21 cellular contexts compared by ENCODE assay signal in genomic region chr9:112328545-112328944, GRCh38. TPM values are rescaled to one million over a fixed set of nuclear protein-coding genes. Genes with fewer than 3 reads are reported as not detected.
A peak's percentile ranks its signal among the peaks of the same experiment; 100 is the strongest.
DNase-seq lines count a peak whose midpoint lies in the region; ATAC-seq, FAIRE-seq and TF ChIP-seq lines count a peak whose summit lies in the region.
"Had no signal": no experiment of that assay in that cellular context is flagged by ENCODE, and none has a peak within 500 bp of the region (broad histone marks: within the 10 kb centered on the region; RNA-seq: fewer than 3 reads in every experiment).

No MANE protein-coding gene starts in this region.

- no peaks in the 10 kb centered on the region for H3K27me3 Mint-ChIP-seq in T-helper 2 cell treated with Interferon-gamma antibody and Interleukin-4, amounts not matched to agents 5 μg/mL and 100 μg/mL, for 36 hours (ENCODE audit: low read depth)
- H3K27me3 Mint-ChIP-seq in astrocyte (ENCODE audit: low read depth, unreplicated experiment) = no peaks in the 10 kb centered on the region

- no peaks in the 10 kb centered on the region for H3F3A ChIP-seq in OCI-LY1 (ENCODE audit: insufficient read depth, low read length)

- no peak overlapping the region for H3K4me3 ChIP-seq in OCI-LY1 (ENCODE audit: low read depth, low read length, poor library complexity, severe bottlenecking)
- no peak overlapping the region for H3K4me3 ChIP-seq in astrocyte (ENCODE audit: insufficient read depth, low read depth, low read length)
- no peak overlapping the region for H3K4me3 ChIP-seq in neutrophil (ENCODE audit: low read depth in 1 of 2, low read length in 1 of 2)
- H3K4me3 ChIP-seq: Peyer's patch, sigmoid colon, thyroid gland had no signal

- peak overlapping the region; percentile 36 for H3K4me3 Mint-ChIP-seq in T-helper 2 cell treated with Interferon-gamma antibody and Interleukin-4, amounts not matched to agents 5 μg/mL and 100 μg/mL, for 36 hours
- H3K4me3 Mint-ChIP-seq in astrocyte (ENCODE audit: unreplicated experiment) = peak overlapping the region; percentile 50

- H3K4me2 ChIP-seq in OCI-LY1 (ENCODE audit: low read length) (no peak overlapping the region; the same call in 1 of the 2 replicates), astrocyte (ENCODE audit: low read length) (no peak overlapping the region)

- no peak for ATAC-seq in GM21576 (IDR thresholded peaks at IDR 0.05; ENCODE audit: unreplicated experiment)

- H3K27me3 ChIP-seq in OCI-LY1 (ENCODE audit: insufficient read depth, low read length) = no peaks in the 10 kb centered on the region
- no peaks in the 10 kb centered on the region for H3K27me3 ChIP-seq in astrocyte (ENCODE audit: insufficient read depth, low read length)
- no peaks in the 10 kb centered on the region for H3K27me3 ChIP-seq in neutrophil
- H3K27me3 ChIP-seq: Peyer's patch, sigmoid colon, thyroid gland had no signal

- no peaks in the 10 kb centered on the region for H3K9me2 ChIP-seq in OCI-LY1 (ENCODE audit: low read depth, low read length)

- peaks cover 12% of the 10 kb centered on the region for H3K36me3 ChIP-seq in OCI-LY1 (ENCODE audit: insufficient read depth, low read length)
- H3K36me3 ChIP-seq in astrocyte (ENCODE audit: insufficient read depth, low read length) = no peaks in the 10 kb centered on the region
- H3K36me3 ChIP-seq in neutrophil = no peaks in the 10 kb centered on the region
- H3K36me3 ChIP-seq: Peyer's patch, sigmoid colon, thyroid gland had no signal

- H3K4me1 Mint-ChIP-seq in T-helper 2 cell treated with Interferon-gamma antibody and Interleukin-4, amounts not matched to agents 5 μg/mL and 100 μg/mL, for 36 hours (ENCODE audit: low read depth) = peaks cover 32% of the 10 kb centered on the region
- H3K4me1 Mint-ChIP-seq in astrocyte (ENCODE audit: low read depth, unreplicated experiment) = peaks cover 8% of the 10 kb centered on the region

- H2AFZ ChIP-seq in OCI-LY1 (ENCODE audit: low read length) (no peak overlapping the region), astrocyte (ENCODE audit: low read depth, low read length) (no peak overlapping the region)

- H3K79me2 ChIP-seq in OCI-LY1 (ENCODE audit: insufficient read depth, low read length) = peaks cover 91% of the 10 kb centered on the region
- peaks cover 93% of the 10 kb centered on the region for H3K79me2 ChIP-seq in astrocyte (ENCODE audit: insufficient read depth, low read length)

- H3K4me1 ChIP-seq in OCI-LY1 (ENCODE audit: insufficient read depth, low read length, severe bottlenecking) (peaks cover 69% of the 10 kb centered on the region), astrocyte (ENCODE audit: insufficient read depth, low read length) (no peaks in the 10 kb centered on the region), neutrophil (ENCODE audit: control insufficient read depth in 1 of 2, insufficient read depth in 1 of 2, low read depth in 1 of 2, low read length in 1 of 2) (peaks cover 63 to 68% of the 10 kb centered on the region in 2 experiments)

- peaks cover 11% of the 10 kb centered on the region for H3K9me3 Mint-ChIP-seq in T-helper 2 cell treated with Interferon-gamma antibody and Interleukin-4, amounts not matched to agents 5 μg/mL and 100 μg/mL, for 36 hours
- no peaks in the 10 kb centered on the region for H3K9me3 Mint-ChIP-seq in astrocyte (ENCODE audit: unreplicated experiment)

- H3K27ac ChIP-seq in OCI-LY1 (ENCODE audit: low read depth, low read length, poor library complexity, severe bottlenecking) (peak overlapping the region; percentile 8), astrocyte (ENCODE audit: low read depth, low read length) (no peak overlapping the region), neutrophil (peak overlapping the region; percentile 48)
- H3K27ac ChIP-seq: C4-2B, Peyer's patch, sigmoid colon had no signal

- H3K9ac ChIP-seq in OCI-LY1 (ENCODE audit: low read length) = no peak overlapping the region
- no peak overlapping the region for H3K9ac ChIP-seq in astrocyte (ENCODE audit: low read length)

- H3K27ac Mint-ChIP-seq in T-helper 2 cell treated with Interferon-gamma antibody and Interleukin-4, amounts not matched to agents 5 μg/mL and 100 μg/mL, for 36 hours = peak overlapping the region; percentile 52
- no peak overlapping the region for H3K27ac Mint-ChIP-seq in astrocyte (ENCODE audit: unreplicated experiment)

- H4K20me1 ChIP-seq in OCI-LY1 (ENCODE audit: insufficient read depth, low read length) (no peaks in the 10 kb centered on the region), astrocyte (ENCODE audit: insufficient read depth, low read length) (peaks cover 82% of the 10 kb centered on the region)

- no peaks in the 10 kb centered on the region for H3K9me3 ChIP-seq in OCI-LY1 (ENCODE audit: low read length)
- no peaks in the 10 kb centered on the region for H3K9me3 ChIP-seq in astrocyte (ENCODE audit: insufficient read depth, low read depth, low read length)
- no peaks in the 10 kb centered on the region for H3K9me3 ChIP-seq in neutrophil
- H3K9me3 ChIP-seq: Peyer's patch, sigmoid colon, thyroid gland had no signal

- TF ChIP-seq CTCF in OCI-LY1 (IDR thresholded peaks at IDR 0.05; ENCODE audit: low read length) (no peak), astrocyte (IDR thresholded peaks at IDR 0.05; ENCODE audit: insufficient read depth, low read depth, low read length) (no peak), neutrophil (IDR thresholded peaks at IDR 0.05) (no peak)

- no peak for FAIRE-seq in astrocyte (lab: Jason Lieb, UNC)
- FAIRE-seq: colon had no signal

- DNase-seq in T-helper 2 cell treated with Interferon-gamma antibody and Interleukin-4, amounts not matched to agents 5 μg/mL and 100 μg/mL, for 36 hours (ENCODE audit: low spot score) = no peak
- no peak for DNase-seq in T-helper 2 cell
- DNase-seq in astrocyte (ENCODE audit: low read depth) = no peak
- DNase-seq in NCI-H748 (lab: John Stamatoyannopoulos, UW; ENCODE audit: unreplicated experiment) = no peak
- no peak for DNase-seq in kidney glomerular epithelial cell (lab: John Stamatoyannopoulos, UW)
- DNase-seq: 8988T; activated T-cell treated with anti-CD3 and anti-CD28 coated beads, Interleukin-2, amount 50 U/mL, for 48 hours; glutamatergic neuron; mesendoderm; NCI-H774; Peyer's patch; sigmoid colon; stimulated activated CD4-positive, alpha-beta T cell treated with anti-CD3 and anti-CD28 coated beads, Interleukin-4, amount 100 ng/mL, for 1 hour; stimulated activated CD8-positive, alpha-beta memory T cell treated with anti-CD3 and anti-CD28 coated beads, Interleukin-4, amount 100 ng/mL, for 48 hours; SW 1271; thyroid gland had no signal

- peaks cover 43% of the 10 kb centered on the region for H3K36me3 Mint-ChIP-seq in T-helper 2 cell treated with Interferon-gamma antibody and Interleukin-4, amounts not matched to agents 5 μg/mL and 100 μg/mL, for 36 hours (ENCODE audit: low read depth)
- H3K36me3 Mint-ChIP-seq in astrocyte (ENCODE audit: low read depth, unreplicated experiment) = no peaks in the 10 kb centered on the region

RNA-seq across cellular contexts. Expression of gene PTBP3, which starts 4.9 kb away (rescaled TPM):
- 94.2 and 108 TPM in 2 replicates for total RNA-seq in astrocyte

RNA-seq across cellular contexts. Expression of gene HSDL2, which starts 51.4 kb away (rescaled TPM):
- 19.7 and 21.1 TPM in 2 replicates for total RNA-seq in astrocyte
